Comparison of ENCODE assay signal across 12 cellular contexts in the genomic region with DNA sequence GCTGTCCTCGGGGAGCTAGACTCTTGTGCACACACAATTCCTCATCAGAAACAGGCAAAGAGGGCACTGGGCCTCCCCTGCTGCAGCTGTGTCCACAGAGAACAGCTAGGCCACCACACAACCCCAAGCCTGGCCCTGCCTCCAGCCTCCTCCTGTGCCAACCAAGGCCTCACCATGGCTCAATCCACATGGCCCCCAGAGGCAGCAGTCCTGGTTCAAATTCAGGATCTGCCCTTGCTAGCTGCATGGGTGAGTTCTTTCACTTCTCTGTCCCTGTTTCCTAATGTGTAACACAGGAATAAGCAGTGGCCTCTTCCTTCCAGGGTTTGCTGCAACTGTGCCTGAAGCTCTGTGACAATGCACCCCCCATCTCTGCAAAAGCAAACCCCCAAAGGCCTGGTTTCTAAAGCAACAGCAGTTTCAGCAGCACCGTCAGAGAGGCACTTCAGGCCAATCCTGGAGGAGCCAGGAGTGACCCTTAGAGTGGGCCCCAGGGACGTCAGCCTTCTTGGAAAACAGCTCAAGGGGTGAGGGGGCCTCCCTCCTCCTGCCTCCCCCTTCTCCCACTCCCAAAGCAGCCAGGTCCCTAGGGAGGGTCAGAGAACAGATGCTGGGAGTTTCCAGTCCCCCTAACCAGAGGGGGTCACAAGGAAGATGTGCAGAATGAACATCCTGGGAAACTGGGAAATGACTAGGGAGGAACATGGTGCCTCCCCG. TPM values are rescaled to one million over a fixed set of nuclear protein-coding genes. Genes with fewer than 3 reads are reported as not detected.
DNase-seq lines count a peak whose midpoint lies in the region; ATAC-seq and TF ChIP-seq lines count a peak whose summit lies in the region.
"Had no signal": no experiment of that assay in that cellular context is flagged by ENCODE, and none has a peak within 500 bp of the region (broad histone marks: within the 10 kb centered on the region; RNA-seq: fewer than 3 reads in every experiment).

No MANE protein-coding gene starts in this region.

- ATAC-seq in heart right ventricle: peak in 1 of 8 donors; percentile 2
- ATAC-seq in T-cell (replicated peaks in 1 of 4): no peak
- ATAC-seq in HG02970 (IDR thresholded peaks at IDR 0.05; ENCODE audit: low FRiP score, unreplicated experiment): no peak
- ATAC-seq: body of pancreas, esophagus mucosa had no signal

- H3K27me3 Mint-ChIP-seq in T-cell (no peaks in the 10 kb centered on the region), immature natural killer cell (ENCODE audit: low read depth in 3 of 3) (peaks cover 4 to 10% (median 7%) of the 10 kb centered on the region in 3 donors), type B pancreatic cell (no peaks in the 10 kb centered on the region)

- H3K27ac Mint-ChIP-seq in T-cell (peak overlapping the region in 1 of 2 donors; percentile 41), immature natural killer cell (no peak overlapping the region), type B pancreatic cell (no peak overlapping the region)

- POLR2A ChIA-PET in T-cell (lab: Charles Lee): interaction anchor here in 1 of 2 donors (0.7 kb wide), 1 partner anchor 8 kb away, joined by 3 read pairs; no protein-coding TSS in a partner anchor

- H3K4me1 Mint-ChIP-seq in T-cell (peaks cover 19 to 29% (median 26%) of the 10 kb centered on the region in 3 donors), immature natural killer cell (peaks cover 10 to 11% of the 10 kb centered on the region in 2 donors), type B pancreatic cell (ENCODE audit: unreplicated experiment) (peaks cover 28% of the 10 kb centered on the region)

- no peak for TF ChIP-seq CTCF in heart right ventricle (IDR thresholded peaks at IDR 0.05)
- no peak for TF ChIP-seq CTCF in type B pancreatic cell (conservative IDR thresholded peaks at IDR 0.05)

- peak overlapping the region in 3 of 10 donors; percentile 61 to 83 (median 66) for H3K4me3 ChIP-seq in heart right ventricle
- H3K4me3 ChIP-seq: body of pancreas had no signal

- H3K4me3 Mint-ChIP-seq in T-cell (peak overlapping the region in 2 of 3 donors; percentile 13 to 84), immature natural killer cell (peak overlapping the region in 4 of 5 donors; percentile 4 to 38 (median 30)), type B pancreatic cell (peak overlapping the region; percentile 86)

- H3K27me3 ChIP-seq in heart right ventricle: no peaks in the 10 kb centered on the region
- H3K27me3 ChIP-seq: body of pancreas had no signal

- peaks cover 4% of the 10 kb centered on the region for H3K36me3 Mint-ChIP-seq in T-cell
- H3K36me3 Mint-ChIP-seq in immature natural killer cell: no peaks in the 10 kb centered on the region
- H3K36me3 Mint-ChIP-seq in type B pancreatic cell: no peaks in the 10 kb centered on the region

- H3K9me3 Mint-ChIP-seq in T-cell: no peaks in the 10 kb centered on the region
- H3K9me3 Mint-ChIP-seq in immature natural killer cell: no peaks in the 10 kb centered on the region
- H3K9me3 Mint-ChIP-seq in type B pancreatic cell: no peaks in the 10 kb centered on the region

- H3K9me3 ChIP-seq in heart right ventricle: no peaks in the 10 kb centered on the region
- H3K9me3 ChIP-seq: body of pancreas had no signal

- DNase-seq in heart right ventricle: peak; percentile 61 to 81
- no peak for DNase-seq in cardiac septum (ENCODE audit: low spot score)
- DNase-seq in T-cell: no peak
- DNase-seq in immature natural killer cell: no peak
- DNase-seq in type B pancreatic cell (ENCODE audit: extremely low spot score, unreplicated experiment): no peak
- no peak for DNase-seq in H4 (ENCODE audit: low spot score)
- DNase-seq in medulla oblongata (ENCODE audit: extremely low spot score): no peak
- DNase-seq: body of pancreas, NCI-H1930 had no signal

- H3K4me1 ChIP-seq in heart right ventricle: peaks cover 7 to 64% (median 38%) of the 10 kb centered on the region in 9 donors

- WGBS in heart right ventricle, 2 donors: 44 to 51% methylated on average over 4 of the region's 4 CpGs

- H3K27ac ChIP-seq in heart right ventricle: peak overlapping the region in 6 of 10 donors; percentile 17 to 95 (median 84)
- H3K27ac ChIP-seq: body of pancreas, C4-2B had no signal

- CTCF ChIA-PET in T-cell (lab: Charles Lee): interaction anchor here in 1 of 2 donors (0.7 kb wide), 1 partner anchor 912 kb away, joined by 5 read pairs; no protein-coding TSS in a partner anchor

- intact Hi-C loops in heart right ventricle (cut with DNase I): loop anchor here in 6 of 10 donors (5.0 kb wide), 3 partner anchors 43 to 88 kb away; no protein-coding TSS in a partner anchor
- intact Hi-C loops in cardiac septum (cut with DNase I): loop anchor here (5.0 kb wide), 2 partner anchors 53 to 88 kb away; a partner anchor contains a TSS

- H3K36me3 ChIP-seq in heart right ventricle: peaks cover 0 to 3% (median 0%) of the 10 kb centered on the region in 9 donors

RNA-seq across cellular contexts. Expression of a gene that starts 2.2 kb away (rescaled TPM):
- 10 to 100 TPM in 4 of 10 donors, 1 to 10 TPM in 6; 7.7 to 15.7 (median 9.7) TPM for total RNA-seq in heart right ventricle
- 10 to 100 TPM; 14.6 to 21.0 TPM for polyA plus RNA-seq in heart right ventricle
- 9.9 TPM for total RNA-seq in cardiac septum
- total RNA-seq in T-cell: 10 to 100 TPM; 16.2 to 28.7 (median 22.6) TPM
- 10 to 100 TPM; 16.4 to 27.5 (median 16.6) TPM for polyA plus RNA-seq in immature natural killer cell
- total RNA-seq in type B pancreatic cell (ENCODE audit: low replicate concordance): 21.7 and 49.4 TPM in 2 replicates
- 38.3 and 38.9 TPM in 2 replicates for total RNA-seq in H4 (2014; rRNA removed; shearing (Covaris generic))

RNA-seq across cellular contexts. Expression of a gene that starts 15.9 kb away (rescaled TPM):
- under 1 TPM in 6 of 10 donors, not detected in 4; 0.16 to 0.47 (median 0.23) TPM for total RNA-seq in heart right ventricle
- polyA plus RNA-seq in heart right ventricle: under 1 TPM; 0.07 to 0.29 TPM
- total RNA-seq in cardiac septum: not detected
- under 1 TPM in 1 of 5 donors, not detected in 4; 0.16 TPM for total RNA-seq in T-cell
- polyA plus RNA-seq in immature natural killer cell: not detected
- total RNA-seq in type B pancreatic cell (ENCODE audit: low replicate concordance): 0.55 and 3.0 TPM in 2 replicates
- 0.21 TPM in 1 of 2 replicates, not detected in the other for total RNA-seq in H4 (2014; rRNA removed; shearing (Covaris generic))
- total RNA-seq: esophagus mucosa had no signal

RNA-seq across cellular contexts. Expression of a gene that starts 21.2 kb away (rescaled TPM):
- total RNA-seq in heart right ventricle (10 to 100 TPM; 52.3 to 95.7 (median 67.7) TPM), cardiac septum (79.8 TPM), T-cell (10 to 100 TPM; 37.0 to 79.0 (median 60.8) TPM), type B pancreatic cell (ENCODE audit: low replicate concordance) (63.2 and 68.7 TPM in 2 replicates)
- polyA plus RNA-seq in heart right ventricle (10 to 100 TPM; 52.9 to 76.5 TPM), immature natural killer cell (1 to 10 TPM; 1.0 to 1.7 (median 1.1) TPM)
- total RNA-seq in H4 (2014; rRNA removed; shearing (Covaris generic)): 24.3 and 45.5 TPM in 2 replicates

RNA-seq across cellular contexts. Expression of a gene that starts 30.8 kb away (rescaled TPM):
- total RNA-seq in heart right ventricle (10 to 100 TPM in 2 of 10 donors, 1 to 10 TPM in 8; 2.8 to 17.3 (median 5.0) TPM), cardiac septum (9.4 TPM), T-cell (100 to 1,000 TPM; 216 to 409 (median 401) TPM), type B pancreatic cell (ENCODE audit: low replicate concordance) (34.8 and 51.1 TPM in 2 replicates)
- polyA plus RNA-seq in heart right ventricle (10 to 100 TPM; 12.6 to 15.9 TPM), immature natural killer cell (10 to 100 TPM; 25.3 to 42.0 (median 29.0) TPM)
- total RNA-seq in H4 (2014; rRNA removed; shearing (Covaris generic)): 35.7 and 39.6 TPM in 2 replicates

RNA-seq across cellular contexts. Expression of a gene that starts 32.8 kb away (rescaled TPM):
- total RNA-seq in heart right ventricle: 10 to 100 TPM in 7 of 10 donors, 1 to 10 TPM in 3; 8.4 to 26.5 (median 11.2) TPM
- 10 to 100 TPM; 19.7 to 21.7 TPM for polyA plus RNA-seq in heart right ventricle
- 9.2 TPM for total RNA-seq in cardiac septum
- total RNA-seq in T-cell: under 1 TPM in 2 of 5 donors, not detected in 3; 0.10 to 0.12 TPM
- under 1 TPM in 1 of 3 donors, not detected in 2; 0.53 TPM for polyA plus RNA-seq in immature natural killer cell
- total RNA-seq in type B pancreatic cell (ENCODE audit: low replicate concordance): 0.10 and 5.2 TPM in 2 replicates
- total RNA-seq in H4 (2014; rRNA removed; shearing (Covaris generic)): 0.12 TPM in 1 of 2 replicates, not detected in the other

Comparison
In these comparisons a context has a peak if more than half of its experiments do, and no peak if none do; other contexts are left out.
1. DNase-seq: peak in heart right ventricle (2 of 2); none in cardiac septum (single experiment), T-cell (0 of 34), immature natural killer cell (0 of 3), type B pancreatic cell (single experiment), H4 (single experiment) and medulla oblongata (single experiment).
2. H3K4me3 Mint-ChIP-seq: peak in every context shown above with its lines; median percentile 86 in type B pancreatic cell; 48 in T-cell; 30 in immature natural killer cell.